8 cellular contexts compared by ENCODE assay signal in genomic region chr5:135398160-135398854, GRCh38. TPM values are rescaled to one million over a fixed set of nuclear protein-coding genes. Genes with fewer than 3 reads are reported as not detected.
DNase-seq lines count a peak whose midpoint lies in the region; ATAC-seq lines count a peak whose summit lies in the region.

No MANE protein-coding gene starts in this region.

- intact Hi-C loops in activated T-helper 1 cell treated with anti-CD3 and anti-CD28 coated beads, Interleukin-12 subunit alpha, Interleukin-12 subunit beta, Interleukin-2, Interleukin-4 antibody, amounts not matched to agents 30 ng/mL and 10 ng/mL and 1 ng/mL, durations not matched to agents 14 hours and 24 hours and 36 hours (cut with micrococcal nuclease) = loop anchor here (2.0 to 5.0 kb wide), 3 partner anchors 28 to 1031 kb away; partner anchors contain the start of gene CDKL3
- intact Hi-C loops in Right ventricle myocardium superior (cut with DNase I) = no loop called here

- no peaks in the 10 kb centered on the region for H3K27me3 ChIP-seq in rectal smooth muscle tissue (ENCODE audit: control insufficient read depth, insufficient read depth, low read length)

- peaks cover 58% of the 10 kb centered on the region for H3K4me1 Mint-ChIP-seq in activated T-helper 1 cell treated with anti-CD3 and anti-CD28 coated beads, Interleukin-12 subunit alpha, Interleukin-12 subunit beta, Interleukin-2, Interleukin-4 antibody, amounts not matched to agents 30 ng/mL and 10 ng/mL and 1 ng/mL, durations not matched to agents 14 hours and 24 hours and 36 hours (ENCODE audit: low read depth)

- no peaks in the 10 kb centered on the region for H3K36me3 ChIP-seq in rectal smooth muscle tissue (ENCODE audit: control insufficient read depth, insufficient read depth, low read length)

- H3K4me3 ChIP-seq in rectal smooth muscle tissue (ENCODE audit: low read length) = peak overlapping the region; percentile 97

- H3K4me3 Mint-ChIP-seq in activated T-helper 1 cell treated with anti-CD3 and anti-CD28 coated beads, Interleukin-12 subunit alpha, Interleukin-12 subunit beta, Interleukin-2, Interleukin-4 antibody, amounts not matched to agents 30 ng/mL and 10 ng/mL and 1 ng/mL, durations not matched to agents 14 hours and 24 hours and 36 hours = peak overlapping the region; percentile 89

- peak overlapping the region; percentile 41 for H3K9ac ChIP-seq in rectal smooth muscle tissue (ENCODE audit: low read length)

- H3K27ac ChIP-seq in rectal smooth muscle tissue (ENCODE audit: low read depth, low read length) = peak overlapping the region; percentile 97

- H3K4me1 ChIP-seq in rectal smooth muscle tissue (ENCODE audit: control insufficient read depth, insufficient read depth, low read length) = peaks cover 12% of the 10 kb centered on the region

- peak; percentile 31 for ATAC-seq in HG02870 (IDR thresholded peaks at IDR 0.05; ENCODE audit: unreplicated experiment)
- peak; percentile 7 for ATAC-seq in Right ventricle myocardium superior (ENCODE audit: poor library complexity)

- H3K36me3 Mint-ChIP-seq in activated T-helper 1 cell treated with anti-CD3 and anti-CD28 coated beads, Interleukin-12 subunit alpha, Interleukin-12 subunit beta, Interleukin-2, Interleukin-4 antibody, amounts not matched to agents 30 ng/mL and 10 ng/mL and 1 ng/mL, durations not matched to agents 14 hours and 24 hours and 36 hours (ENCODE audit: low read depth) = peaks cover 17% of the 10 kb centered on the region

- H3K9me3 Mint-ChIP-seq in activated T-helper 1 cell treated with anti-CD3 and anti-CD28 coated beads, Interleukin-12 subunit alpha, Interleukin-12 subunit beta, Interleukin-2, Interleukin-4 antibody, amounts not matched to agents 30 ng/mL and 10 ng/mL and 1 ng/mL, durations not matched to agents 14 hours and 24 hours and 36 hours = no peaks in the 10 kb centered on the region

- peak overlapping the region; percentile 90 for H3K27ac Mint-ChIP-seq in activated T-helper 1 cell treated with anti-CD3 and anti-CD28 coated beads, Interleukin-12 subunit alpha, Interleukin-12 subunit beta, Interleukin-2, Interleukin-4 antibody, amounts not matched to agents 30 ng/mL and 10 ng/mL and 1 ng/mL, durations not matched to agents 14 hours and 24 hours and 36 hours

- H3K27me3 Mint-ChIP-seq in activated T-helper 1 cell treated with anti-CD3 and anti-CD28 coated beads, Interleukin-12 subunit alpha, Interleukin-12 subunit beta, Interleukin-2, Interleukin-4 antibody, amounts not matched to agents 30 ng/mL and 10 ng/mL and 1 ng/mL, durations not matched to agents 14 hours and 24 hours and 36 hours (ENCODE audit: insufficient read depth) = peaks cover 8% of the 10 kb centered on the region

- DNase-seq in DMS 273 (lab: John Stamatoyannopoulos, UW; ENCODE audit: unreplicated experiment) = peak; percentile 67
- no peak for DNase-seq in DMS 273 treated with DMSO at 0.1 percent for 48 hours (lab: John Stamatoyannopoulos, UW)
- peak; percentile 30 for DNase-seq in NCI-H510A (lab: John Stamatoyannopoulos, UW)
- DNase-seq in activated T-helper 1 cell treated with anti-CD3 and anti-CD28 coated beads, Interleukin-12 subunit alpha, Interleukin-12 subunit beta, Interleukin-2, Interleukin-4 antibody, amounts not matched to agents 30 ng/mL and 10 ng/mL and 1 ng/mL, durations not matched to agents 14 hours and 24 hours and 36 hours (ENCODE audit: low spot score) = peak; percentile 48
- DNase-seq in Right ventricle myocardium superior = peak; percentile 55
- no peak for DNase-seq in NCI-H446 treated with DMSO at 0.1 percent for 48 hours (lab: John Stamatoyannopoulos, UW)

RNA-seq across cellular contexts. Expression of gene MACROH2A1, which starts 0.7 kb away (rescaled TPM):
- 315 and 317 TPM in 2 replicates for total RNA-seq in activated T-helper 1 cell treated with anti-CD3 and anti-CD28 coated beads, Interleukin-12 subunit alpha, Interleukin-12 subunit beta, Interleukin-2, Interleukin-4 antibody, amounts not matched to agents 30 ng/mL and 10 ng/mL and 1 ng/mL, durations not matched to agents 14 hours and 24 hours and 36 hours
- 102 TPM for total RNA-seq in Right ventricle myocardium superior

RNA-seq across cellular contexts. Expression of gene DCANP1, which starts 48.8 kb away (rescaled TPM):
- total RNA-seq in activated T-helper 1 cell treated with anti-CD3 and anti-CD28 coated beads, Interleukin-12 subunit alpha, Interleukin-12 subunit beta, Interleukin-2, Interleukin-4 antibody, amounts not matched to agents 30 ng/mL and 10 ng/mL and 1 ng/mL, durations not matched to agents 14 hours and 24 hours and 36 hours = not detected in 2 replicates
- not detected for total RNA-seq in Right ventricle myocardium superior

RNA-seq across cellular contexts. Expression of gene TIFAB, which starts 53.8 kb away (rescaled TPM):
- not detected in 2 replicates for total RNA-seq in activated T-helper 1 cell treated with anti-CD3 and anti-CD28 coated beads, Interleukin-12 subunit alpha, Interleukin-12 subunit beta, Interleukin-2, Interleukin-4 antibody, amounts not matched to agents 30 ng/mL and 10 ng/mL and 1 ng/mL, durations not matched to agents 14 hours and 24 hours and 36 hours
- total RNA-seq in Right ventricle myocardium superior = not detected

Comparison
In these comparisons a context has a peak if more than half of its experiments do, and no peak if none do; other contexts are left out.
1. DNase-seq: peak in DMS 273 (single experiment), NCI-H510A (single experiment), activated T-helper 1 cell treated with anti-CD3 and anti-CD28 coated beads, Interleukin-12 subunit alpha, Interleukin-12 subunit beta, Interleukin-2, Interleukin-4 antibody, amounts not matched to agents 30 ng/mL and 10 ng/mL and 1 ng/mL, durations not matched to agents 14 hours and 24 hours and 36 hours (single experiment) and Right ventricle myocardium superior (single experiment); none in DMS 273 treated with DMSO at 0.1 percent for 48 hours (single experiment) and NCI-H446 treated with DMSO at 0.1 percent for 48 hours (single experiment).